16 cellular contexts compared by ENCODE assay signal in the genomic region with DNA sequence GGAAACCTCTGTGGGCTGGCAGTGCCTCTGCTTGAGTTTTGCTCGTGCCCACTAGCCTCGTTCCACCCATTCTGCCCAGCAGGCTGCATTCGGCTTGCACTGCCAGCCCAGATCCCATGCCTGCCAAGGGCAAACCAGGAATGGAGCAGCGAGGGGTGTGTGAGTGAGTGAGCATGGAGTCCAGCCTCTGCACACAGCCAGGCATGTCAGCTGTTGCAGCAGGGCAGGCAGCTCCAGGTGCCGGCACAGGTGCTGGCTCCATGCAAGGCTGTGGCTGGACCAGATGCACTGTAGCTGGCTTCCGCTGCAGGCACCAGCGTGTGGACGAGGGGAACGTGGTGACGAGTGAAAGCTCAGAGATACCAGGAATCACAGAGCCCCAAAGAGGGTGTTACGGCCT.
DNase-seq lines count a peak whose midpoint lies in the region; ATAC-seq and TF ChIP-seq lines count a peak whose summit lies in the region.
"Had no signal": no experiment of that assay in that cellular context is flagged by ENCODE, and none has a peak within 500 bp of the region (broad histone marks: within the 10 kb centered on the region; RNA-seq: fewer than 3 reads in every experiment).

No MANE protein-coding gene starts in this region.

- DNase-seq in activated naive CD8-positive, alpha-beta T cell treated with anti-CD3 and anti-CD28 coated beads for 36 hours = no peak
- DNase-seq in effector memory CD8-positive, alpha-beta T cell = no peak
- DNase-seq in spleen (peak; percentile 77), UCSD-AML1 (lab: John Stamatoyannopoulos, UW; ENCODE audit: unreplicated experiment) (no peak)
- DNase-seq: Calu3, HCEC 1CT, NCI-H1436, NCI-H2029 treated with DMSO at 0.1 percent for 48 hours, NCI-H524 had no signal

- no peak for ATAC-seq in activated T-helper 17 cell treated with anti-CD3 and anti-CD28 coated beads, Interleukin-2, amount 50 U/mL, for 72 hours (replicated peaks)
- ATAC-seq in effector memory CD8-positive, alpha-beta T cell (replicated peaks) = no peak
- ATAC-seq in GM18861 (IDR thresholded peaks at IDR 0.05; ENCODE audit: unreplicated experiment) (no peak), GM18867 (IDR thresholded peaks at IDR 0.05; ENCODE audit: unreplicated experiment) (no peak)
- ATAC-seq: GM12878 had no signal

- H3K27ac ChIP-seq in spleen = peak overlapping the region in 7 of 8 donors; percentile 33 to 80 (median 72)
- H3K27ac ChIP-seq: RWPE1 had no signal

- no peaks in the 10 kb centered on the region for H3K27me3 ChIP-seq in spleen (replicated peaks in 1 of 7)

- H3K4me3 Mint-ChIP-seq in activated naive CD8-positive, alpha-beta T cell = peak overlapping the region; percentile 63
- H3K4me3 Mint-ChIP-seq in activated naive CD8-positive, alpha-beta T cell treated with anti-CD3 and anti-CD28 coated beads for 36 hours = no peak overlapping the region
- H3K4me3 Mint-ChIP-seq in activated T-helper 17 cell treated with anti-CD3 and anti-CD28 coated beads, Interleukin-2, amount 50 U/mL, for 72 hours = peak overlapping the region; percentile 39
- H3K4me3 Mint-ChIP-seq in effector memory CD8-positive, alpha-beta T cell = peak overlapping the region; percentile 87 to 89

- WGBS in spleen, 5 donors = 66 to 82% (median 79%) methylated on average over 10 to 11 of the region's 11 CpGs

- intact Hi-C loops in spleen (cut with DNase I; ENCODE audit: low total_unique reads) = loop anchor here (10.0 kb wide), 2 partner anchors 300 to 760 kb away; no protein-coding TSS in a partner anchor

- peak overlapping the region; percentile 73 for H3K27ac Mint-ChIP-seq in activated naive CD8-positive, alpha-beta T cell
- H3K27ac Mint-ChIP-seq in activated naive CD8-positive, alpha-beta T cell treated with anti-CD3 and anti-CD28 coated beads for 36 hours = no peak overlapping the region
- no peak overlapping the region for H3K27ac Mint-ChIP-seq in activated T-helper 17 cell treated with anti-CD3 and anti-CD28 coated beads, Interleukin-2, amount 50 U/mL, for 72 hours
- H3K27ac Mint-ChIP-seq in effector memory CD8-positive, alpha-beta T cell = peak overlapping the region; percentile 91

- peaks cover 16 to 90% (median 64%) of the 10 kb centered on the region in 6 donors for H3K4me1 ChIP-seq in spleen

- H3K4me3 ChIP-seq in spleen = peak overlapping the region in 3 of 8 donors; percentile 5 to 65 (median 22)

- no peaks in the 10 kb centered on the region for H3K27me3 Mint-ChIP-seq in activated naive CD8-positive, alpha-beta T cell
- no peaks in the 10 kb centered on the region for H3K27me3 Mint-ChIP-seq in activated naive CD8-positive, alpha-beta T cell treated with anti-CD3 and anti-CD28 coated beads for 36 hours
- H3K27me3 Mint-ChIP-seq in activated T-helper 17 cell treated with anti-CD3 and anti-CD28 coated beads, Interleukin-2, amount 50 U/mL, for 72 hours = no peaks in the 10 kb centered on the region
- H3K27me3 Mint-ChIP-seq in effector memory CD8-positive, alpha-beta T cell = no peaks in the 10 kb centered on the region

- TF ChIP-seq CTCF in spleen (IDR thresholded peaks at IDR 0.05 in 8 of 11, conservative IDR thresholded peaks at IDR 0.05 in 3 of 11) = no peak

- TF ChIP-seq POLR2A in spleen (IDR thresholded peaks at IDR 0.05) = no peak

- peaks cover 0 to 16% (median 0%) of the 10 kb centered on the region in 6 donors for H3K36me3 ChIP-seq in spleen

- peaks cover 28% of the 10 kb centered on the region for H3K4me1 Mint-ChIP-seq in activated naive CD8-positive, alpha-beta T cell (ENCODE audit: low read depth)
- peaks cover 36% of the 10 kb centered on the region for H3K4me1 Mint-ChIP-seq in activated naive CD8-positive, alpha-beta T cell treated with anti-CD3 and anti-CD28 coated beads for 36 hours
- H3K4me1 Mint-ChIP-seq in activated T-helper 17 cell treated with anti-CD3 and anti-CD28 coated beads, Interleukin-2, amount 50 U/mL, for 72 hours = peaks cover 11% of the 10 kb centered on the region
- H3K4me1 Mint-ChIP-seq in effector memory CD8-positive, alpha-beta T cell (ENCODE audit: low read depth in 2 of 2) = peaks cover 29 to 35% of the 10 kb centered on the region in 2 donors

- H3K36me3 Mint-ChIP-seq in activated naive CD8-positive, alpha-beta T cell = peaks cover 3% of the 10 kb centered on the region
- no peaks in the 10 kb centered on the region for H3K36me3 Mint-ChIP-seq in activated naive CD8-positive, alpha-beta T cell treated with anti-CD3 and anti-CD28 coated beads for 36 hours
- no peaks in the 10 kb centered on the region for H3K36me3 Mint-ChIP-seq in activated T-helper 17 cell treated with anti-CD3 and anti-CD28 coated beads, Interleukin-2, amount 50 U/mL, for 72 hours (ENCODE audit: low read depth)
- no peaks in the 10 kb centered on the region for H3K36me3 Mint-ChIP-seq in effector memory CD8-positive, alpha-beta T cell (ENCODE audit: insufficient read depth)
- H3K36me3 Mint-ChIP-seq: CD14-positive monocyte had no signal

- no peaks in the 10 kb centered on the region for H3K9me3 Mint-ChIP-seq in activated naive CD8-positive, alpha-beta T cell (ENCODE audit: low read depth)
- H3K9me3 Mint-ChIP-seq in activated naive CD8-positive, alpha-beta T cell treated with anti-CD3 and anti-CD28 coated beads for 36 hours = no peaks in the 10 kb centered on the region
- H3K9me3 Mint-ChIP-seq in activated T-helper 17 cell treated with anti-CD3 and anti-CD28 coated beads, Interleukin-2, amount 50 U/mL, for 72 hours = no peaks in the 10 kb centered on the region
- no peaks in the 10 kb centered on the region for H3K9me3 Mint-ChIP-seq in effector memory CD8-positive, alpha-beta T cell

- no peaks in the 10 kb centered on the region for H3K9me3 ChIP-seq in spleen

Comparison
In these comparisons a context has a peak if more than half of its experiments do, and no peak if none do; other contexts are left out.
1. H3K27ac Mint-ChIP-seq: peak in activated naive CD8-positive, alpha-beta T cell (single experiment) and effector memory CD8-positive, alpha-beta T cell (2 of 2); none in activated naive CD8-positive, alpha-beta T cell treated with anti-CD3 and anti-CD28 coated beads for 36 hours (single experiment) and activated T-helper 17 cell treated with anti-CD3 and anti-CD28 coated beads, Interleukin-2, amount 50 U/mL, for 72 hours (single experiment).